Comparison of ENCODE assay signal across 15 cellular contexts in genomic region chr6:136158398-136158797, GRCh38.
A peak's percentile ranks its signal among the peaks of the same experiment; 100 is the strongest.
DNase-seq lines count a peak whose midpoint lies in the region; ATAC-seq and TF ChIP-seq lines count a peak whose summit lies in the region.
"Had no signal": no experiment of that assay in that cellular context is flagged by ENCODE, and none has a peak within 500 bp of the region (broad histone marks: within the 10 kb centered on the region; RNA-seq: fewer than 3 reads in every experiment).

No MANE protein-coding gene starts in this region.

- H3K27me3 ChIP-seq in lower lobe of right lung (ENCODE audit: low read depth) = no peaks in the 10 kb centered on the region
- H3K27me3 ChIP-seq in testis = no peaks in the 10 kb centered on the region
- H3K27me3 ChIP-seq in prostate gland (replicated peaks; ENCODE audit: insufficient read depth) = no peaks in the 10 kb centered on the region
- H3K27me3 ChIP-seq: neural progenitor cell had no signal

- H3K9me3 ChIP-seq in lower lobe of right lung (no peaks in the 10 kb centered on the region), testis (no peaks in the 10 kb centered on the region), prostate gland (no peaks in the 10 kb centered on the region)

- DNase-seq in NCI-H226 (peak; percentile 28), fibroblast of peridontal ligament (ENCODE audit: extremely low read depth) (peak; percentile 12), lower lobe of right lung (peak; percentile 48), testis (peak; percentile 79), prostate gland (ENCODE audit: low spot score) (no peak), germinal center (ENCODE audit: low spot score) (no peak)
- no peak for DNase-seq in stimulated activated CD4-positive, alpha-beta T cell treated with anti-CD3 and anti-CD28 coated beads, Interleukin-2, amount 100 ng/mL, for 24 hours
- DNase-seq: activated CD4-positive, alpha-beta memory T cell treated with anti-CD3 and anti-CD28 coated beads for 36 hours; cortex of kidney; erythroblast; GOT3; mammary epithelial cell; stimulated activated naive CD8-positive, alpha-beta T cell treated with anti-CD3 and anti-CD28 coated beads, Interleukin-15, amount 100 ng/mL, for 72 hours had no signal

- 25 to 43% methylated on average over 4 of the region's 4 CpGs for WGBS in testis, 2 donors
- 51% methylated on average over 4 of the region's 4 CpGs for WGBS in prostate gland

- H3K4me3 ChIP-seq in lower lobe of right lung = no peak overlapping the region
- no peak overlapping the region for H3K4me3 ChIP-seq in testis
- no peak overlapping the region for H3K4me3 ChIP-seq in prostate gland
- H3K4me3 ChIP-seq: neural progenitor cell, skin epidermis had no signal

- intact Hi-C loops in lower lobe of right lung (cut with DNase I) = no loop called here
- intact Hi-C loops in testis (cut with DNase I; ENCODE audit: low total_unique reads) = no loop called here
- intact Hi-C loops in prostate gland (cut with DNase I) = loop anchor here (5.0 to 10.0 kb wide), 2 partner anchors 124 to 216 kb away; no protein-coding TSS in a partner anchor

- H3K4me1 ChIP-seq in lower lobe of right lung = no peaks in the 10 kb centered on the region
- H3K4me1 ChIP-seq in testis = peaks cover 23% of the 10 kb centered on the region
- no peaks in the 10 kb centered on the region for H3K4me1 ChIP-seq in prostate gland (replicated peaks)
- H3K4me1 ChIP-seq: neural progenitor cell had no signal

- H3K36me3 ChIP-seq in lower lobe of right lung (no peaks in the 10 kb centered on the region), testis (ENCODE audit: low read depth, missing control alignments) (no peaks in the 10 kb centered on the region), prostate gland (no peaks in the 10 kb centered on the region)
- H3K36me3 ChIP-seq: neural progenitor cell had no signal

- TF ChIP-seq POLR2A in testis (IDR thresholded peaks at IDR 0.05) = no peak
- no peak for TF ChIP-seq POLR2A in prostate gland (IDR thresholded peaks at IDR 0.05)

- no peak for TF ChIP-seq CTCF in lower lobe of right lung (IDR thresholded peaks at IDR 0.05)
- TF ChIP-seq CTCF in testis (IDR thresholded peaks at IDR 0.05) = no peak
- TF ChIP-seq CTCF in prostate gland (IDR thresholded peaks at IDR 0.05) = no peak

- H3K27ac ChIP-seq in lower lobe of right lung (no peak overlapping the region), testis (peak overlapping the region in 1 of 2 donors; percentile 31), prostate gland (no peak overlapping the region)
- H3K27ac ChIP-seq: neural progenitor cell, skin epidermis had no signal

- peak; percentile 74 to 83 for ATAC-seq in lower lobe of right lung
- ATAC-seq: stimulated activated naive CD8-positive, alpha-beta T cell treated with anti-CD3 and anti-CD28 coated beads, Interleukin-15, amount 100 ng/mL, for 72 hours had no signal

Comparison
In these comparisons a context has a peak if more than half of its experiments do, and no peak if none do; other contexts are left out.
1. DNase-seq: peak in NCI-H226 (single experiment), fibroblast of peridontal ligament (single experiment), lower lobe of right lung (single experiment) and testis (single experiment); none in stimulated activated CD4-positive, alpha-beta T cell treated with anti-CD3 and anti-CD28 coated beads, Interleukin-2, amount 100 ng/mL, for 24 hours (0 of 2), prostate gland (single experiment) and germinal center (single experiment).